Comparison of ENCODE assay signal across 16 cellular contexts in the genomic region with DNA sequence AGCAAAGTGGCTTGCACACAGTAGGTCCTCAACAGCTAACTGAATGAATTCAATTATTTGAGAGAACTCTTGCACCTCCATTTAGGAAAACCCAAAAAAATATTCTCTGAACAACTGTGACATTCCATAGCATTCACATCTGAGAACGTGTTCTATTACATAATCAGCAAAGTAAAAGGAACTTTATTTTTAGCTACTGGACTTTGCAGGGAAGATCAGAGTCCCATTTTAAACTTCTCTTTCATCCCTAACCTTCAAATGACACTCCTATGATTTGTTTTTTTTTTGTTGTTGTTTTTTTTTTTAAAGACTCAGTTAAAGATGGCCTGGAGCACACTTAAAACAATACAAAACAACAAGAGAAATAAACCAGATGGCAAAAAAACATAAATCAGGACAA. TPM values are rescaled to one million over a fixed set of nuclear protein-coding genes. Genes with fewer than 3 reads are reported as not detected.
"Had no signal": no experiment of that assay in that cellular context is flagged by ENCODE, and none has a peak within 500 bp of the region (broad histone marks: within the 10 kb centered on the region; RNA-seq: fewer than 3 reads in every experiment).

No MANE protein-coding gene starts in this region.

- H3K9me3 ChIP-seq: lower lobe of right lung had no signal

- H3K27me3 ChIP-seq: brain microvascular endothelial cell had no signal

- H3K36me3 ChIP-seq: brain microvascular endothelial cell, lower lobe of right lung had no signal

- DNase-seq: activated CD4-positive, alpha-beta memory T cell treated with anti-CD3 and anti-CD28 coated beads for 36 hours; activated CD4-positive, alpha-beta T cell treated with anti-CD3 and anti-CD28 coated beads for 36 hours; activated gamma-delta T cell treated with Interleukin-2 at 50 U/mL for 16 hours; activated T-cell treated with anti-CD3 and anti-CD28 coated beads for 4 hours; amygdala; brain microvascular endothelial cell; cortex of kidney; effector CD4-positive, alpha-beta T cell; hippocampal formation; lower lobe of right lung; natural killer cell; retina; stimulated activated naive CD8-positive, alpha-beta T cell treated with anti-CD3 and anti-CD28 coated beads, Interleukin-15, Interleukin-2, amounts not matched to agents 100 U/mL and 50 U/mL, for 24 hours; SW 1271; T-helper 2 cell; trophoblast cell had no signal

- H3K27ac ChIP-seq: brain microvascular endothelial cell had no signal

- H3K4me1 ChIP-seq: lower lobe of right lung had no signal

- ATAC-seq: activated CD4-positive, alpha-beta T cell treated with anti-CD3 and anti-CD28 coated beads for 36 hours; lower lobe of right lung; natural killer cell; stimulated activated naive CD8-positive, alpha-beta T cell treated with anti-CD3 and anti-CD28 coated beads, Interleukin-15, Interleukin-2, amounts not matched to agents 100 U/mL and 50 U/mL, for 24 hours had no signal

- H3K4me3 ChIP-seq: lower lobe of right lung had no signal

RNA-seq across cellular contexts. Expression of a gene that starts 30.9 kb away (rescaled TPM):
- total RNA-seq: natural killer cell had no signal
